Comparison of ENCODE assay signal across 9 cellular contexts in genomic region chr2:48107326-48107925, GRCh38.
A peak's percentile ranks its signal among the peaks of the same experiment; 100 is the strongest.
DNase-seq lines count a peak whose midpoint lies in the region.
"Had no signal": no experiment of that assay in that cellular context is flagged by ENCODE, and none has a peak within 500 bp of the region (broad histone marks: within the 10 kb centered on the region; RNA-seq: fewer than 3 reads in every experiment).

No MANE protein-coding gene starts in this region.

- peaks cover 33% of the 10 kb centered on the region for H3K4me1 Mint-ChIP-seq in dendritic cell treated with granulocyte-macrophage colony-stimulating factor and Interleukin-4, amounts not matched to agents 40 ng/mL and 50 ng/mL, for 4 days (ENCODE audit: low read depth)

- H3K4me3 Mint-ChIP-seq in dendritic cell treated with granulocyte-macrophage colony-stimulating factor and Interleukin-4, amounts not matched to agents 40 ng/mL and 50 ng/mL, for 4 days, result no peak overlapping the region

- H3K36me3 Mint-ChIP-seq in dendritic cell treated with granulocyte-macrophage colony-stimulating factor and Interleukin-4, amounts not matched to agents 40 ng/mL and 50 ng/mL, for 4 days (ENCODE audit: low read depth), result no peaks in the 10 kb centered on the region

- H3K9me3 Mint-ChIP-seq in dendritic cell treated with granulocyte-macrophage colony-stimulating factor and Interleukin-4, amounts not matched to agents 40 ng/mL and 50 ng/mL, for 4 days, result peaks cover 5% of the 10 kb centered on the region

- H3K27me3 Mint-ChIP-seq in dendritic cell treated with granulocyte-macrophage colony-stimulating factor and Interleukin-4, amounts not matched to agents 40 ng/mL and 50 ng/mL, for 4 days, result no peaks in the 10 kb centered on the region

- H3K27ac Mint-ChIP-seq in dendritic cell treated with granulocyte-macrophage colony-stimulating factor and Interleukin-4, amounts not matched to agents 40 ng/mL and 50 ng/mL, for 4 days, result peak overlapping the region; percentile 53

- intact Hi-C loops in dendritic cell treated with granulocyte-macrophage colony-stimulating factor and Interleukin-4, amounts not matched to agents 40 ng/mL and 50 ng/mL, for 4 days (cut with micrococcal nuclease), result no loop called here

- DNase-seq in ELR (ENCODE audit: low read depth) (peak; percentile 96), NCI-H460 (ENCODE audit: extremely low read depth, low read depth) (peak; percentile 57), pulmonary artery endothelial cell (ENCODE audit: low read depth, low spot score) (peak; percentile 63), NCI-H1105 (lab: John Stamatoyannopoulos, UW) (no peak), NCI-H446 (lab: John Stamatoyannopoulos, UW) (no peak), SHP77 treated with DMSO at 0.1 percent for 48 hours (lab: John Stamatoyannopoulos, UW) (no peak), NCI-H2196 (lab: John Stamatoyannopoulos, UW; ENCODE audit: unreplicated experiment) (no peak)
- DNase-seq: MM.1S had no signal

Comparison
In these comparisons a context has a peak if more than half of its experiments do, and no peak if none do; other contexts are left out.
1. DNase-seq: peak in ELR (single experiment), NCI-H460 (single experiment) and pulmonary artery endothelial cell (single experiment); none in NCI-H1105 (single experiment), NCI-H446 (0 of 2), SHP77 treated with DMSO at 0.1 percent for 48 hours (single experiment) and NCI-H2196 (single experiment).